In the genomic region with DNA sequence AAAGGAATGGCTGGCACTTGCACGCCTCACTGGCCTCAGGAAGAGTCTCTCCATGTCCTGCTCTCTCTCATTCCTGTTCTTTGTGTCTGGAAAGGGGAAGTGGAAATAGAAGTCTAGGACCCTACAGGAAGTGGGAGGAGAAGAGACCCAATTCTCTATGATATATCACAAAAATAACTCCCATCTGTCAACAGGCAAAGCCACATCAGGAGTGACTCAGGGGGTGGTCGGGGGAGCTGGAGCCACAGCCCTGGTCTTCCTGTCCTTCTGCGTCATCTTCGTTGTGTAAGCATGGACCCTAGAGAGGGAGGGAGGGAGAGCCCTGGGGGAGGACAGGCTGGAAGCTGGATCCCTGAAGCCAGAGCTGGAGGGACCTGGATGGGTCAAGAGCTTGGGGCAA, we compare ENCODE assay signal across 9 cellular contexts. TPM values are rescaled to one million over a fixed set of nuclear protein-coding genes. Genes with fewer than 3 reads are reported as not detected.
A peak's percentile ranks its signal among the peaks of the same experiment; 100 is the strongest.
DNase-seq lines count a peak whose midpoint lies in the region; ATAC-seq, FAIRE-seq and TF ChIP-seq lines count a peak whose summit lies in the region.
"Had no signal": no experiment of that assay in that cellular context is flagged by ENCODE, and none has a peak within 500 bp of the region (broad histone marks: within the 10 kb centered on the region; RNA-seq: fewer than 3 reads in every experiment).

No MANE protein-coding gene starts in this region.

- no peaks in the 10 kb centered on the region for H3F3A ChIP-seq in GM23248 (ENCODE audit: insufficient read depth)

- no peak overlapping the region for H2AFZ ChIP-seq in GM23248

- no peaks in the 10 kb centered on the region for H3K9me3 ChIP-seq in GM23248 (ENCODE audit: low read depth)
- H3K9me3 ChIP-seq in sigmoid colon = no peaks in the 10 kb centered on the region

- no peaks in the 10 kb centered on the region for H3K9me2 ChIP-seq in GM23248 (ENCODE audit: insufficient read depth)

- intact Hi-C loops in sigmoid colon (cut with DNase I) = no loop called here

- H3K27ac ChIP-seq in GM23248 (no peak overlapping the region), sigmoid colon (peak overlapping the region in 1 of 4 donors; percentile 48)

- H3K4me1 ChIP-seq in GM23248 (ENCODE audit: insufficient read depth) (no peaks in the 10 kb centered on the region), sigmoid colon (no peaks in the 10 kb centered on the region)

- H3K9ac ChIP-seq in GM23248 = no peak overlapping the region

- H3K4me3 ChIP-seq in GM23248 (no peak overlapping the region), fibroblast of villous mesenchyme (ENCODE audit: low read depth, low read length) (no peak overlapping the region), sigmoid colon (no peak overlapping the region)

- H3K36me3 ChIP-seq in GM23248 (ENCODE audit: low read depth) (no peaks in the 10 kb centered on the region), sigmoid colon (no peaks in the 10 kb centered on the region)

- TF ChIP-seq CTCF in fibroblast of villous mesenchyme (IDR thresholded peaks at IDR 0.05; ENCODE audit: insufficient read depth, low read depth, low read length) (no peak), sigmoid colon (IDR thresholded peaks at IDR 0.05) (no peak)

- H4K20me1 ChIP-seq in GM23248 (ENCODE audit: insufficient read depth) = no peaks in the 10 kb centered on the region

- no peak for FAIRE-seq in urothelium cell line (lab: Jason Lieb, UNC)

- peak in 1 of 2 donors; percentile 21 for TF ChIP-seq POLR2A in sigmoid colon (IDR thresholded peaks at IDR 0.05)

- DNase-seq in GM23248 = peak; percentile 12
- DNase-seq in RPMI8226 = peak; percentile 17
- DNase-seq in fibroblast of villous mesenchyme (ENCODE audit: low read depth) = peak; percentile 65
- DNase-seq in sigmoid colon = peak; percentile 79
- DNase-seq in T-helper 1 cell = no peak
- DNase-seq in urothelium cell line (ENCODE audit: low spot score) = no peak
- no peak for DNase-seq in COR-L47 (lab: John Stamatoyannopoulos, UW)

- H3K27me3 ChIP-seq in GM23248 (replicated peaks; ENCODE audit: insufficient read depth) = no peaks in the 10 kb centered on the region
- peaks cover 0 to 36% (median 0%) of the 10 kb centered on the region in 3 donors for H3K27me3 ChIP-seq in sigmoid colon

- no peak for TF ChIP-seq EP300 in sigmoid colon (IDR thresholded peaks at IDR 0.05)

- 22 to 30% methylated on average over 4 of the region's 4 CpGs for WGBS in GM23248 (ENCODE audit: low coverage in 1 of 2, low lambda C conversion rate in 2 of 2, missing lambda C conversion rate in 2 of 2), 2 experiments
- 51 to 80% methylated on average over 4 of the region's 4 CpGs for WGBS in sigmoid colon, 2 donors

- ATAC-seq in SK-N-SH treated with all-trans-retinoic acid at 6 μM for 48 hours = no peak

- H3K4me2 ChIP-seq in GM23248 (ENCODE audit: unreplicated experiment) = no peak overlapping the region

- in situ Hi-C loops in GM23248 (cut with MboI) = no loop called here

- no peaks in the 10 kb centered on the region for H3K79me2 ChIP-seq in GM23248 (ENCODE audit: insufficient read depth)

TF ChIP-seq in SK-N-SH treated with all-trans-retinoic acid at 6 μM for 48 hours, 23 proteins besides CTCF, POLR2A, EP300 and RAD21 (continues in another document):
- no peak for TF ChIP-seq BACH2 (CRISPR knock-in tag; IDR thresholded peaks at IDR 0.05; ENCODE audit: borderline replicate concordance)
- TF ChIP-seq TCF4 (CRISPR knock-in tag; IDR thresholded peaks at IDR 0.05; ENCODE audit: borderline replicate concordance) = no peak
- TF ChIP-seq ZNF565 (CRISPR knock-in tag; conservative IDR thresholded peaks at IDR 0.05; ENCODE audit: low read depth) = no peak
- no peak for TF ChIP-seq ARNTL (CRISPR knock-in tag; IDR thresholded peaks at IDR 0.05; ENCODE audit: borderline replicate concordance, low read depth)
- TF ChIP-seq ZNF70 (CRISPR knock-in tag; IDR thresholded peaks at IDR 0.05) = no peak
- no peak for TF ChIP-seq CSDC2 (CRISPR knock-in tag; IDR thresholded peaks at IDR 0.05)
- TF ChIP-seq ZC3H10 (CRISPR knock-in tag; IDR thresholded peaks at IDR 0.05) = no peak
- TF ChIP-seq, protein P1, sequence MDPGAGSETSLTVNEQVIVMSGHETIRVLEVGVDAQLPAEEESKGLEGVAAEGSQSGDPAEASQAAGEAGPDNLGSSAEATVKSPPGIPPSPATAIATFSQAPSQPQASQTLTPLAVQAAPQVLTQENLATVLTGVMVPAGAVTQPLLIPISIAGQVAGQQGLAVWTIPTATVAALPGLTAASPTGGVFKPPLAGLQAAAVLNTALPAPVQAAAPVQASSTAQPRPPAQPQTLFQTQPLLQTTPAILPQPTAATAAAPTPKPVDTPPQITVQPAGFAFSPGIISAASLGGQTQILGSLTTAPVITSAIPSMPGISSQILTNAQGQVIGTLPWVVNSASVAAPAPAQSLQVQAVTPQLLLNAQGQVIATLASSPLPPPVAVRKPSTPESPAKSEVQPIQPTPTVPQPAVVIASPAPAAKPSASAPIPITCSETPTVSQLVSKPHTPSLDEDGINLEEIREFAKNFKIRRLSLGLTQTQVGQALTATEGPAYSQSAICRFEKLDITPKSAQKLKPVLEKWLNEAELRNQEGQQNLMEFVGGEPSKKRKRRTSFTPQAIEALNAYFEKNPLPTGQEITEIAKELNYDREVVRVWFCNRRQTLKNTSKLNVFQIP (CRISPR knock-in tag; IDR thresholded peaks at IDR 0.05; ENCODE audit: borderline replicate concordance, low read depth) = no peak
- no peak for TF ChIP-seq GLIS3 (CRISPR knock-in tag; IDR thresholded peaks at IDR 0.05)
- TF ChIP-seq OSR1 (CRISPR knock-in tag; IDR thresholded peaks at IDR 0.05) = no peak
- TF ChIP-seq, protein P2, sequence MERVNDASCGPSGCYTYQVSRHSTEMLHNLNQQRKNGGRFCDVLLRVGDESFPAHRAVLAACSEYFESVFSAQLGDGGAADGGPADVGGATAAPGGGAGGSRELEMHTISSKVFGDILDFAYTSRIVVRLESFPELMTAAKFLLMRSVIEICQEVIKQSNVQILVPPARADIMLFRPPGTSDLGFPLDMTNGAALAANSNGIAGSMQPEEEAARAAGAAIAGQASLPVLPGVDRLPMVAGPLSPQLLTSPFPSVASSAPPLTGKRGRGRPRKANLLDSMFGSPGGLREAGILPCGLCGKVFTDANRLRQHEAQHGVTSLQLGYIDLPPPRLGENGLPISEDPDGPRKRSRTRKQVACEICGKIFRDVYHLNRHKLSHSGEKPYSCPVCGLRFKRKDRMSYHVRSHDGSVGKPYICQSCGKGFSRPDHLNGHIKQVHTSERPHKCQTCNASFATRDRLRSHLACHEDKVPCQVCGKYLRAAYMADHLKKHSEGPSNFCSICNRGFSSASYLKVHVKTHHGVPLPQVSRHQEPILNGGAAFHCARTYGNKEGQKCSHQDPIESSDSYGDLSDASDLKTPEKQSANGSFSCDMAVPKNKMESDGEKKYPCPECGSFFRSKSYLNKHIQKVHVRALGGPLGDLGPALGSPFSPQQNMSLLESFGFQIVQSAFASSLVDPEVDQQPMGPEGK (CRISPR knock-in tag; IDR thresholded peaks at IDR 0.05; ENCODE audit: borderline replicate concordance) = no peak
- no peak for TF ChIP-seq PPARA (CRISPR knock-in tag; IDR thresholded peaks at IDR 0.05; ENCODE audit: borderline replicate concordance)
- TF ChIP-seq ZFP30 (CRISPR knock-in tag; IDR thresholded peaks at IDR 0.05) = no peak
- TF ChIP-seq ZNF8 (CRISPR knock-in tag; IDR thresholded peaks at IDR 0.05) = no peak
- TF ChIP-seq, protein P3, sequence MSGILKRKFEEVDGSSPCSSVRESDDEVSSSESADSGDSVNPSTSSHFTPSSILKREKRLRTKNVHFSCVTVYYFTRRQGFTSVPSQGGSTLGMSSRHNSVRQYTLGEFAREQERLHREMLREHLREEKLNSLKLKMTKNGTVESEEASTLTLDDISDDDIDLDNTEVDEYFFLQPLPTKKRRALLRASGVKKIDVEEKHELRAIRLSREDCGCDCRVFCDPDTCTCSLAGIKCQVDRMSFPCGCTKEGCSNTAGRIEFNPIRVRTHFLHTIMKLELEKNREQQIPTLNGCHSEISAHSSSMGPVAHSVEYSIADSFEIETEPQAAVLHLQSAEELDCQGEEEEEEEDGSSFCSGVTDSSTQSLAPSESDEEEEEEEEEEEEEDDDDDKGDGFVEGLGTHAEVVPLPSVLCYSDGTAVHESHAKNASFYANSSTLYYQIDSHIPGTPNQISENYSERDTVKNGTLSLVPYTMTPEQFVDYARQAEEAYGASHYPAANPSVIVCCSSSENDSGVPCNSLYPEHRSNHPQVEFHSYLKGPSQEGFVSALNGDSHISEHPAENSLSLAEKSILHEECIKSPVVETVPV (CRISPR knock-in tag; IDR thresholded peaks at IDR 0.05) = no peak

RNA-seq across cellular contexts. Expression of a gene that starts 3.0 kb away (rescaled TPM):
- not detected in 2 replicates for total RNA-seq in GM23248 (2014; rRNA removed; shearing (Covaris generic))
- polyA plus RNA-seq in GM23248 (2016; fragmentation: Nextera tagmentation; extraction: Ambion mirVana) (not detected in 2 replicates), sigmoid colon (1 to 10 TPM; 2.4 to 8.8 (median 2.9) TPM)
- total RNA-seq in fibroblast of villous mesenchyme (under 0.01 TPM in 1 of 2 replicates, not detected in the other), sigmoid colon (1 to 10 TPM; 2.5 to 9.5 (median 7.0) TPM)
- total RNA-seq: NCI-H460 had no signal

RNA-seq across cellular contexts. Expression of a gene that starts 14.3 kb away (rescaled TPM):
- not detected in 2 replicates for total RNA-seq in GM23248 (2014; rRNA removed; shearing (Covaris generic))
- polyA plus RNA-seq in GM23248 (2016; fragmentation: Nextera tagmentation; extraction: Ambion mirVana) (not detected in 2 replicates), sigmoid colon (1 to 10 TPM; 1.8 to 8.3 (median 3.1) TPM)
- total RNA-seq in fibroblast of villous mesenchyme (not detected in 2 replicates), sigmoid colon (1 to 10 TPM; 1.1 to 3.0 (median 1.9) TPM)
- total RNA-seq: NCI-H460 had no signal

RNA-seq across cellular contexts. Expression of a gene that starts 19.5 kb away (rescaled TPM):
- total RNA-seq in GM23248 (2014; rRNA removed; shearing (Covaris generic)) = 9.0 and 11.3 TPM in 2 replicates
- polyA plus RNA-seq in GM23248 (2016; fragmentation: Nextera tagmentation; extraction: Ambion mirVana) = 4.2 and 4.4 TPM in 2 replicates
- 4.8 and 5.2 TPM in 2 replicates for total RNA-seq in fibroblast of villous mesenchyme
- 1 to 10 TPM; 5.7 to 9.0 (median 7.3) TPM for total RNA-seq in sigmoid colon
- polyA plus RNA-seq in sigmoid colon = 1 to 10 TPM in 1 of 3 donors, under 1 TPM in 2; 0.60 to 2.4 (median 0.92) TPM

RNA-seq across cellular contexts. Expression of a gene that starts 45.1 kb away (rescaled TPM):
- total RNA-seq in GM23248 (2014; rRNA removed; shearing (Covaris generic)) = not detected in 2 replicates
- polyA plus RNA-seq in GM23248 (2016; fragmentation: Nextera tagmentation; extraction: Ambion mirVana) = not detected in 2 replicates
- not detected in 2 replicates for total RNA-seq in fibroblast of villous mesenchyme
- not detected for total RNA-seq in sigmoid colon
- under 1 TPM in 1 of 3 donors, not detected in 2; 0.51 TPM for polyA plus RNA-seq in sigmoid colon
- total RNA-seq: NCI-H460 had no signal

Comparison
In these comparisons a context has a peak if more than half of its experiments do, and no peak if none do; other contexts are left out.
1. DNase-seq: peak in GM23248 (single experiment), RPMI8226 (single experiment), fibroblast of villous mesenchyme (single experiment) and sigmoid colon (single experiment); none in T-helper 1 cell (0 of 5), urothelium cell line (single experiment) and COR-L47 (single experiment).